8 cellular contexts compared by ENCODE assay signal in genomic region chr12:121334513-121335343, GRCh38. TPM values are rescaled to one million over a fixed set of nuclear protein-coding genes. Genes with fewer than 3 reads are reported as not detected.
DNase-seq lines count a peak whose midpoint lies in the region; ATAC-seq and TF ChIP-seq lines count a peak whose summit lies in the region.

No MANE protein-coding gene starts in this region.

- no peak for TF ChIP-seq EP300 in esophagus muscularis mucosa (IDR thresholded peaks at IDR 0.05)

- peaks cover 0 to 5% (median 3%) of the 10 kb centered on the region in 4 donors for H3K4me1 ChIP-seq in esophagus muscularis mucosa

- ATAC-seq in SK-N-SH treated with all-trans-retinoic acid at 6 μM for 48 hours (peak; percentile 97), natural killer cell (peak; percentile 87 to 98 (median 91)), GM19023 (IDR thresholded peaks at IDR 0.05; ENCODE audit: unreplicated experiment) (no peak)

- peak; percentile 63 for DNase-seq in AG08396 (ENCODE audit: low spot score)
- DNase-seq in GM10266 (ENCODE audit: extremely low spot score) = peak; percentile 61
- peak; percentile 52 for DNase-seq in NCI-H1436 treated with DMSO at 0.1 percent for 48 hours (lab: John Stamatoyannopoulos, UW)
- no peak for DNase-seq in esophagus muscularis mucosa (ENCODE audit: extremely low spot score)
- no peak for DNase-seq in natural killer cell
- no peak for DNase-seq in MG63

- TF ChIP-seq CTCF in GM10266 (IDR thresholded peaks at IDR 0.05; ENCODE audit: control insufficient read depth, insufficient read depth, low read depth, missing control alignments) = peak; percentile 87
- peak; percentile 87 to 91 (median 87) for TF ChIP-seq CTCF in esophagus muscularis mucosa (IDR thresholded peaks at IDR 0.05)
- peak; percentile 89 for TF ChIP-seq CTCF in natural killer cell (IDR thresholded peaks at IDR 0.05)

- intact Hi-C loops in esophagus muscularis mucosa (cut with DNase I) = loop anchor here (1.0 kb wide), 1 partner anchor 109 kb away; no protein-coding TSS in a partner anchor
- intact Hi-C loops in natural killer cell (cut with micrococcal nuclease) = loop anchor here (1.0 to 10.0 kb wide), 3 partner anchors 66 to 350 kb away; partner anchors contain the start of gene RNF34

- TF ChIP-seq POLR2A in esophagus muscularis mucosa (IDR thresholded peaks at IDR 0.05; ENCODE audit: low read depth) = no peak

- H3K9me3 ChIP-seq in esophagus muscularis mucosa (no peaks in the 10 kb centered on the region), MG63 (no peaks in the 10 kb centered on the region)

- H3K9me3 Mint-ChIP-seq in natural killer cell = no peaks in the 10 kb centered on the region

- 59% methylated on average over 8 of the region's 8 CpGs for WGBS in esophagus muscularis mucosa

- no peak overlapping the region for H3K4me3 Mint-ChIP-seq in natural killer cell

- H3K4me3 ChIP-seq in esophagus muscularis mucosa (no peak overlapping the region), MG63 (no peak overlapping the region)

- no peaks in the 10 kb centered on the region for H3K27me3 ChIP-seq in esophagus muscularis mucosa
- H3K27me3 ChIP-seq in MG63 = no peaks in the 10 kb centered on the region

- no peak overlapping the region for H3K27ac ChIP-seq in esophagus muscularis mucosa (replicated peaks in 1 of 4)

- peaks cover 0 to 7% of the 10 kb centered on the region in 2 donors for H3K4me1 Mint-ChIP-seq in natural killer cell

- H3K27me3 Mint-ChIP-seq in natural killer cell (ENCODE audit: low read depth in 2 of 2) = no peaks in the 10 kb centered on the region

- peak overlapping the region; percentile 69 to 70 for H3K27ac Mint-ChIP-seq in natural killer cell

- H3K36me3 ChIP-seq in esophagus muscularis mucosa (peaks cover 14 to 83% (median 76%) of the 10 kb centered on the region in 4 donors), MG63 (peaks cover 89% of the 10 kb centered on the region)

- H3K36me3 Mint-ChIP-seq in natural killer cell = no peaks in the 10 kb centered on the region

TF ChIP-seq in SK-N-SH treated with all-trans-retinoic acid at 6 μM for 48 hours, 23 proteins besides CTCF, POLR2A, EP300 and RAD21:
- no peak for TF ChIP-seq ARNTL (CRISPR knock-in tag; IDR thresholded peaks at IDR 0.05; ENCODE audit: borderline replicate concordance, low read depth)
- TF ChIP-seq, protein P1, sequence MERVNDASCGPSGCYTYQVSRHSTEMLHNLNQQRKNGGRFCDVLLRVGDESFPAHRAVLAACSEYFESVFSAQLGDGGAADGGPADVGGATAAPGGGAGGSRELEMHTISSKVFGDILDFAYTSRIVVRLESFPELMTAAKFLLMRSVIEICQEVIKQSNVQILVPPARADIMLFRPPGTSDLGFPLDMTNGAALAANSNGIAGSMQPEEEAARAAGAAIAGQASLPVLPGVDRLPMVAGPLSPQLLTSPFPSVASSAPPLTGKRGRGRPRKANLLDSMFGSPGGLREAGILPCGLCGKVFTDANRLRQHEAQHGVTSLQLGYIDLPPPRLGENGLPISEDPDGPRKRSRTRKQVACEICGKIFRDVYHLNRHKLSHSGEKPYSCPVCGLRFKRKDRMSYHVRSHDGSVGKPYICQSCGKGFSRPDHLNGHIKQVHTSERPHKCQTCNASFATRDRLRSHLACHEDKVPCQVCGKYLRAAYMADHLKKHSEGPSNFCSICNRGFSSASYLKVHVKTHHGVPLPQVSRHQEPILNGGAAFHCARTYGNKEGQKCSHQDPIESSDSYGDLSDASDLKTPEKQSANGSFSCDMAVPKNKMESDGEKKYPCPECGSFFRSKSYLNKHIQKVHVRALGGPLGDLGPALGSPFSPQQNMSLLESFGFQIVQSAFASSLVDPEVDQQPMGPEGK (CRISPR knock-in tag; IDR thresholded peaks at IDR 0.05; ENCODE audit: borderline replicate concordance) = no peak
- no peak for TF ChIP-seq ZNF70 (CRISPR knock-in tag; IDR thresholded peaks at IDR 0.05)
- TF ChIP-seq TSHZ2 (CRISPR knock-in tag; IDR thresholded peaks at IDR 0.05) = no peak
- no peak for TF ChIP-seq POU6F1 (CRISPR knock-in tag; IDR thresholded peaks at IDR 0.05; ENCODE audit: borderline replicate concordance, low read depth)
- TF ChIP-seq ZC3H10 (CRISPR knock-in tag; IDR thresholded peaks at IDR 0.05) = no peak
TF ChIP-seq in SK-N-SH treated with all-trans-retinoic acid at 6 μM for 48 hours: peak in this region for 0.

RNA-seq across cellular contexts. Expression of gene ANAPC5, which starts 17.5 kb away (rescaled TPM):
- total RNA-seq in esophagus muscularis mucosa = 10 to 100 TPM; 70.9 to 81.8 (median 75.5) TPM
- 100 to 1,000 TPM; 134 to 171 (median 163) TPM for total RNA-seq in natural killer cell
- total RNA-seq in MG63 (2014; rRNA removed; shearing (Covaris generic); ENCODE audit: low replicate concordance) = 156 and 273 TPM in 2 replicates

RNA-seq across cellular contexts. Expression of gene CAMKK2, which starts 38.2 kb away (rescaled TPM):
- 10 to 100 TPM; 23.9 to 45.0 (median 37.4) TPM for total RNA-seq in esophagus muscularis mucosa
- total RNA-seq in natural killer cell = 10 to 100 TPM; 19.6 to 27.4 (median 20.9) TPM
- 35.9 and 36.6 TPM in 2 replicates for total RNA-seq in MG63 (2014; rRNA removed; shearing (Covaris generic); ENCODE audit: low replicate concordance)

Comparison
In these comparisons a context has a peak if more than half of its experiments do, and no peak if none do; other contexts are left out.
1. DNase-seq: peak in AG08396 (single experiment), GM10266 (single experiment) and NCI-H1436 treated with DMSO at 0.1 percent for 48 hours (single experiment); none in esophagus muscularis mucosa (single experiment), natural killer cell (single experiment) and MG63 (single experiment).
2. Peak in every context shown above with its lines, with median percentiles within 50 percentile points of each other: CTCF ChIP-seq.